ENCODE assay signal across 20 cellular contexts in the genomic region with DNA sequence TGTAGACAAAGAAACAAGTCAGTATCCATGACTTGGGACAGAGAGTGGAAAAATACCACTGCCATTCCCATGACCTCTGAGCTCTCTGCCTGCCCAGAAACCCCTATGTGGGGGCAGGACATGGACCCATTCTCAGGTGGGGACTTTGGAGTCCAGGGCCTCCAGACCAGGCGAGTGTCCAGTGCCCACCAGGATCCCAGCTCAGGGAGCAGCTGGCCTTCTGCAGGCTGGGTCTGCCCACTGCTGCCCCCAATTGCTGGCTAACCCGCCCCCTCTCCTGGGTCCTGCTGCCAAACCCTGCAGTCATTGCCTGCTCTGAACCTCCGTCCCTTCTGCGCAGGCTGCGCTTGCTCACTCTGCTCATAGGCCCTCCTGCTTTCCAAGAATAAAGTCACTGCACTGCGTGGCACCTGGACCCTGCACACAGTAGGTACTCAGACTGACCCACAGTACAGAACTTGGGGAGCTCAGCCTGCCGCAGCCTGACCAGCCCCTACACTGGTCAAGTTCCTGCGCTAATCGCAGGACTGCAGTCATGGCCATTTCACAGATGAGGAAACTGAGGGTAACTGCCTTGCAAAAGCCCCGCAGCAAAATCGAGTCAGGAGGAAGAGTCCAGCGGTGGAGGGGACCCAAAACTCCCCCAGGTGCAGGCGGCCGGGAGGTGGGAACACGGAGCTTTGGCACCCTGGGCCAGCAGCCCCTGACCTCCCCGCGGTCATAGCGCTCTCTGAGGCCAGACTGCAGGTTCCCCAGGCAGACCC. TPM values are rescaled to one million over a fixed set of nuclear protein-coding genes. Genes with fewer than 3 reads are reported as not detected.
DNase-seq lines count a peak whose midpoint lies in the region; ATAC-seq, FAIRE-seq and TF ChIP-seq lines count a peak whose summit lies in the region.
"Had no signal": no experiment of that assay in that cellular context is flagged by ENCODE, and none has a peak within 500 bp of the region (broad histone marks: within the 10 kb centered on the region; RNA-seq: fewer than 3 reads in every experiment).

No MANE protein-coding gene starts in this region.

- TF ChIP-seq POLR2A in K562 (conservative IDR thresholded peaks at IDR 0.05) (no peak), ovary (IDR thresholded peaks at IDR 0.05) (no peak)

- H3K9me3 ChIP-seq in heart right ventricle (peaks cover 0 to 28% (median 20%) of the 10 kb centered on the region in 11 donors), K562 (replicated peaks; ENCODE audit: control insufficient read depth, insufficient read depth, low read depth, low read length) (no peaks in the 10 kb centered on the region; the same call in none of the 2 replicates), Caco-2 (peaks cover 24% of the 10 kb centered on the region), ovary (peaks cover 0 to 8% of the 10 kb centered on the region in 2 donors)

- H3K27ac Mint-ChIP-seq in mesothelial cell of epicardium = no peak overlapping the region
- no peak overlapping the region for H3K27ac Mint-ChIP-seq in Caco-2 (ENCODE audit: unreplicated experiment)
- no peak overlapping the region for H3K27ac Mint-ChIP-seq in activated T-helper 2 cell treated with anti-CD3 and anti-CD28 coated beads, Interferon-gamma antibody, Interleukin-2, Interleukin-4, amounts not matched to agents 10 μg/mL and 5 μg/mL and 100 μg/mL, durations not matched to agents 14 hours and 24 hours and 36 hours
- H3K27ac Mint-ChIP-seq: activated naive CD8-positive, alpha-beta T cell treated with anti-CD3 and anti-CD28 coated beads, Interleukin-2, amount 10 ng/mL, durations not matched to agents 7 days and 5 days; T-helper 1 cell treated with Interleukin-12 subunit alpha and Interleukin-12 subunit beta and Interleukin-4 antibody, amounts not matched to agents 30 μg/mL and 1 μg/mL, for 36 hours had no signal

- peak overlapping the region; percentile 51 for H3K4me3 Mint-ChIP-seq in mesothelial cell of epicardium
- H3K4me3 Mint-ChIP-seq in Caco-2 (ENCODE audit: unreplicated experiment) = no peak overlapping the region
- no peak overlapping the region for H3K4me3 Mint-ChIP-seq in activated T-helper 2 cell treated with anti-CD3 and anti-CD28 coated beads, Interferon-gamma antibody, Interleukin-2, Interleukin-4, amounts not matched to agents 10 μg/mL and 5 μg/mL and 100 μg/mL, durations not matched to agents 14 hours and 24 hours and 36 hours (ENCODE audit: low read depth)
- H3K4me3 Mint-ChIP-seq: activated naive CD8-positive, alpha-beta T cell treated with anti-CD3 and anti-CD28 coated beads, Interleukin-2, amount 10 ng/mL, durations not matched to agents 7 days and 5 days; T-helper 1 cell treated with Interleukin-12 subunit alpha and Interleukin-12 subunit beta and Interleukin-4 antibody, amounts not matched to agents 30 μg/mL and 1 μg/mL, for 36 hours had no signal

- H3K27me3 ChIP-seq in heart right ventricle (peaks cover 32 to 92% (median 83%) of the 10 kb centered on the region in 7 donors), K562 (ENCODE audit: control insufficient read depth in 2 of 2, insufficient read depth in 2 of 2, low read length in 2 of 2) (peaks cover 21 to 43% of the 10 kb centered on the region in 2 experiments), Caco-2 (replicated peaks; ENCODE audit: control insufficient read depth, insufficient read depth, low read length) (no peaks in the 10 kb centered on the region; the same call in 1 of the 2 replicates), ovary (peaks cover 2% of the 10 kb centered on the region)

- in situ Hi-C loops in K562 (cut with MboI) = no loop called here

- peaks cover 5% of the 10 kb centered on the region; the same call in 1 of the 2 replicates for H4K20me1 ChIP-seq in K562 (replicated peaks; ENCODE audit: control insufficient read depth, insufficient read depth, low read length)

- no peak overlapping the region for H2AFZ ChIP-seq in K562 (ENCODE audit: low read depth, low read length)

- no peak for TF ChIP-seq CTCF in heart right ventricle (IDR thresholded peaks at IDR 0.05)
- TF ChIP-seq CTCF in K562 (IDR thresholded peaks at IDR 0.05 in 2 of 3, conservative IDR thresholded peaks at IDR 0.05 in 1 of 3; ENCODE audit: insufficient read depth in 2 of 3, low read depth in 1 of 3, low read length in 3 of 3) = no peak
- TF ChIP-seq CTCF in mesothelial cell of epicardium (IDR thresholded peaks at IDR 0.05; ENCODE audit: unreplicated experiment) = no peak
- TF ChIP-seq CTCF in Caco-2 (IDR thresholded peaks at IDR 0.05; ENCODE audit: insufficient read depth in 1 of 2, low read depth in 1 of 2, low read length in 1 of 2, severe bottlenecking in 1 of 2, unreplicated experiment in 1 of 2) = no peak
- no peak for TF ChIP-seq CTCF in ovary (IDR thresholded peaks at IDR 0.05)

- H3K27me3 Mint-ChIP-seq in mesothelial cell of epicardium (ENCODE audit: low read depth) (peaks cover 80% of the 10 kb centered on the region), Caco-2 (ENCODE audit: insufficient read depth, unreplicated experiment) (peaks cover 4% of the 10 kb centered on the region)
- peaks cover 44% of the 10 kb centered on the region for H3K27me3 Mint-ChIP-seq in activated T-helper 2 cell treated with anti-CD3 and anti-CD28 coated beads, Interferon-gamma antibody, Interleukin-2, Interleukin-4, amounts not matched to agents 10 μg/mL and 5 μg/mL and 100 μg/mL, durations not matched to agents 14 hours and 24 hours and 36 hours (ENCODE audit: low read depth)

- no peak for FAIRE-seq in K562 (lab: Jason Lieb, UNC)
- FAIRE-seq: GM18507 had no signal

- BruUV-seq in K562 (replicated peaks; lab: Mats Ljungman, UMichigan) (no TSS peak), Caco-2 (replicated peaks; lab: Mats Ljungman, UMichigan) (no TSS peak)

- no peak for TF ChIP-seq EP300 in K562 (IDR thresholded peaks at IDR 0.05; ENCODE audit: low read length)
- no peak for TF ChIP-seq EP300 in ovary (IDR thresholded peaks at IDR 0.05)

- POLR2A ChIA-PET in K562 (lab: Yijun Ruan, JAX) (no interaction called here), Caco-2 (lab: Charles Lee) (no interaction called here)

- H3K9me1 ChIP-seq in K562 (ENCODE audit: control insufficient read depth, insufficient read depth, low read length) = no peaks in the 10 kb centered on the region

- peaks cover 8% of the 10 kb centered on the region for H3K36me3 Mint-ChIP-seq in mesothelial cell of epicardium
- no peaks in the 10 kb centered on the region for H3K36me3 Mint-ChIP-seq in Caco-2 (ENCODE audit: insufficient read depth, unreplicated experiment)
- peaks cover 11% of the 10 kb centered on the region for H3K36me3 Mint-ChIP-seq in activated T-helper 2 cell treated with anti-CD3 and anti-CD28 coated beads, Interferon-gamma antibody, Interleukin-2, Interleukin-4, amounts not matched to agents 10 μg/mL and 5 μg/mL and 100 μg/mL, durations not matched to agents 14 hours and 24 hours and 36 hours (ENCODE audit: low read depth)

- no peaks in the 10 kb centered on the region for H3K79me2 ChIP-seq in K562 (ENCODE audit: control insufficient read depth, insufficient read depth, low read length)

- WGBS in heart right ventricle, 2 donors = 49 to 55% methylated on average over 18 of the region's 18 CpGs
- 47% methylated on average over 17 of the region's 18 CpGs for WGBS in K562 (ENCODE audit: insufficient coverage, low coverage, missing lambda C conversion rate)
- WGBS in urinary bladder = 59% methylated on average over 18 of the region's 18 CpGs
- 46 to 50% (median 47%) methylated on average over 18 of the region's 18 CpGs for WGBS in ovary, 3 donors

- H3K4me3 ChIP-seq in heart right ventricle = peak overlapping the region in 2 of 10 donors; percentile 10 to 22
- H3K4me3 ChIP-seq in K562 = no peak overlapping the region
- H3K4me3 ChIP-seq in urinary bladder (ENCODE audit: low read depth, low read length) = peak overlapping the region; percentile 20
- H3K4me3 ChIP-seq in Caco-2 (ENCODE audit: low read depth, low read length) = no peak overlapping the region
- H3K4me3 ChIP-seq in ovary = no peak overlapping the region

- intact Hi-C loops in left ventricle myocardium superior (cut with micrococcal nuclease) = no loop called here
- intact Hi-C loops in heart right ventricle (cut with DNase I) = no loop called here
- intact Hi-C loops in K562 (cut with micrococcal nuclease) = no loop called here
- intact Hi-C loops in Caco-2 (cut with micrococcal nuclease; ENCODE audit: unreplicated experiment) = no loop called here
- intact Hi-C loops in ovary (cut with DNase I) = no loop called here
- intact Hi-C loops in activated T-helper 2 cell treated with anti-CD3 and anti-CD28 coated beads, Interferon-gamma antibody, Interleukin-2, Interleukin-4, amounts not matched to agents 10 μg/mL and 5 μg/mL and 100 μg/mL, durations not matched to agents 14 hours and 24 hours and 36 hours (cut with micrococcal nuclease) = no loop called here

- H3K36me3 ChIP-seq in heart right ventricle (no peaks in the 10 kb centered on the region), K562 (ENCODE audit: control insufficient read depth, insufficient read depth, low read length) (no peaks in the 10 kb centered on the region), urinary bladder (ENCODE audit: insufficient read depth) (no peaks in the 10 kb centered on the region), Caco-2 (ENCODE audit: control insufficient read depth, insufficient read depth, low read length) (no peaks in the 10 kb centered on the region), ovary (no peaks in the 10 kb centered on the region)
- H3K36me3 ChIP-seq: Peyer's patch, transverse colon had no signal

- H3K4me2 ChIP-seq in K562 (ENCODE audit: insufficient read depth, low read length) = no peak overlapping the region

- no peak overlapping the region for H3K27ac ChIP-seq in heart right ventricle
- H3K27ac ChIP-seq in K562 (ENCODE audit: extremely low read depth, low read depth, low read length) = no peak overlapping the region
- no peak overlapping the region for H3K27ac ChIP-seq in urinary bladder (ENCODE audit: low read depth)
- no peak overlapping the region for H3K27ac ChIP-seq in ovary
- H3K27ac ChIP-seq: Peyer's patch, transverse colon had no signal

- H3K4me1 ChIP-seq in heart right ventricle (peaks cover 0 to 11% (median 4%) of the 10 kb centered on the region in 9 donors), K562 (replicated peaks in 1 of 2; ENCODE audit: control insufficient read depth in 2 of 2, insufficient read depth in 2 of 2, low read length in 2 of 2) (peaks cover 0 to 9% of the 10 kb centered on the region in 2 experiments; a peak in 2 of 5 replicates), urinary bladder (ENCODE audit: insufficient read depth) (no peaks in the 10 kb centered on the region), Caco-2 (no peaks in the 10 kb centered on the region), ovary (ENCODE audit: insufficient read depth) (no peaks in the 10 kb centered on the region)

- peak; percentile 14 for DNase-seq in left ventricle myocardium superior
- DNase-seq in heart right ventricle = no peak
- DNase-seq in K562 (ENCODE audit: extremely low read depth in 1 of 4, low spot score in 3 of 4) = no peak
- no peak for DNase-seq in mesothelial cell of epicardium (ENCODE audit: low spot score in 2 of 2, unreplicated experiment in 2 of 2)
- no peak for DNase-seq in Caco-2
- no peak for DNase-seq in ovary
- DNase-seq in activated T-helper 2 cell treated with anti-CD3 and anti-CD28 coated beads, Interferon-gamma antibody, Interleukin-2, Interleukin-4, amounts not matched to agents 10 μg/mL and 5 μg/mL and 100 μg/mL, durations not matched to agents 14 hours and 24 hours and 36 hours (ENCODE audit: low spot score) = no peak
- DNase-seq: activated CD8-positive, alpha-beta memory T cell treated with anti-CD3 and anti-CD28 coated beads, Interleukin-2, amount 50 U/mL, for 48 hours; activated naive CD8-positive, alpha-beta T cell treated with anti-CD3 and anti-CD28 coated beads, Interleukin-2, amount 10 ng/mL, durations not matched to agents 7 days and 5 days; cerebellar nuclear complex; MM.1S; NCI-H2029 treated with DMSO at 0.1 percent for 48 hours; NCI-H526 treated with DMSO at 0.1 percent for 48 hours; Peyer's patch; transverse colon had no signal

- CTCF ChIA-PET in K562 (lab: Yijun Ruan, JAX; ENCODE audit: low intra/inter-chr PET ratio) = interaction anchor here (0.7 kb wide), 1 partner anchor 176 kb away, joined by 3 read pairs; no protein-coding TSS in a partner anchor
- CTCF ChIA-PET in Caco-2 (lab: Charles Lee) = interaction anchor here (1.3 kb wide), 1 partner anchor 41 kb away, joined by 4 read pairs; no protein-coding TSS in a partner anchor

- peaks cover 19% of the 10 kb centered on the region for H3K9me3 Mint-ChIP-seq in mesothelial cell of epicardium
- peaks cover 16% of the 10 kb centered on the region for H3K9me3 Mint-ChIP-seq in Caco-2 (ENCODE audit: unreplicated experiment)
- H3K9me3 Mint-ChIP-seq in activated T-helper 2 cell treated with anti-CD3 and anti-CD28 coated beads, Interferon-gamma antibody, Interleukin-2, Interleukin-4, amounts not matched to agents 10 μg/mL and 5 μg/mL and 100 μg/mL, durations not matched to agents 14 hours and 24 hours and 36 hours = peaks cover 17% of the 10 kb centered on the region

- no peak for TF ChIP-seq RAD21 in K562 (CRISPR knock-in tag; conservative IDR thresholded peaks at IDR 0.05 in 1 of 2, IDR thresholded peaks at IDR 0.05 in 1 of 2)

- ATAC-seq in left ventricle myocardium superior = no peak
- ATAC-seq in heart right ventricle = no peak
- ATAC-seq in K562 = no peak

- no peak overlapping the region for H3K9ac ChIP-seq in K562 (ENCODE audit: insufficient read depth in 1 of 2, low read depth in 2 of 2, low read length in 2 of 2)

- H3K4me1 Mint-ChIP-seq in mesothelial cell of epicardium = peaks cover 3% of the 10 kb centered on the region
- no peaks in the 10 kb centered on the region for H3K4me1 Mint-ChIP-seq in Caco-2 (ENCODE audit: low read depth, unreplicated experiment)
- H3K4me1 Mint-ChIP-seq in activated T-helper 2 cell treated with anti-CD3 and anti-CD28 coated beads, Interferon-gamma antibody, Interleukin-2, Interleukin-4, amounts not matched to agents 10 μg/mL and 5 μg/mL and 100 μg/mL, durations not matched to agents 14 hours and 24 hours and 36 hours (ENCODE audit: low read depth) = no peaks in the 10 kb centered on the region

RNA-seq across cellular contexts. Expression of a gene that starts 0.8 kb away (rescaled TPM):
- total RNA-seq in left ventricle myocardium superior (not detected), heart right ventricle (under 1 TPM in 3 of 10 donors, not detected in 7; 0.31 to 0.70 (median 0.64) TPM), K562 (2014; rRNA removed) (not detected in 2 replicates), K562 (2014; rRNA removed; fragmentation: Illumina TruSeq; extraction: Trizol) (not detected in 2 replicates), K562 (2015; rRNA removed; fragmentation: Illumina TruSeq; extraction: Trizol) (not detected in 2 replicates), K562 (2021) (not detected in 2 replicates), mesothelial cell of epicardium (0.91 to 1.1 TPM (median 0.92 TPM) in 3 replicates), urinary bladder (2.2 TPM), Caco-2 (2022) (not detected in 2 replicates), ovary (not detected)
- polyA plus RNA-seq in heart right ventricle (under 1 TPM; 0.61 to 0.66 TPM), K562 (2011; rRNA removed) (not detected in 2 replicates), K562 (2014; fragmentation: Illumina TruSeq; extraction: Trizol) (not detected in 2 replicates), K562 (2014; fragmentation: Nextera tagmentation; extraction: Ambion mirVana) (under 1 TPM in 1 of 2 experiments, not detected in 1; 0.07 TPM), K562 (2014; rRNA removed) (not detected in 2 replicates), urinary bladder (1.1 TPM), ovary (not detected)
- not detected in 2 replicates for total RNA-seq in K562 (2011; cell fraction: chromatin; rRNA removed; ENCODE audit: low replicate concordance)
- total RNA-seq in K562 (2011; cell fraction: nucleolus; rRNA removed) = not detected in 2 replicates
- not detected in 2 replicates for total RNA-seq in K562 (2011; cell fraction: nucleoplasm; rRNA removed)
- not detected in 2 replicates for polyA plus RNA-seq in K562 (2011; cell fraction: cytosol; rRNA removed)
- polyA plus RNA-seq in K562 (2011; cell fraction: nucleus; rRNA removed) = not detected in 2 replicates
- polyA plus RNA-seq in K562 (2012) = not detected in 2 replicates
- not detected in 2 replicates for polyA minus RNA-seq in K562 (2011; rRNA and poly(A)+ RNA removed)
- not detected in 2 replicates for polyA minus RNA-seq in K562 (2011; cell fraction: cytosol; rRNA and poly(A)+ RNA removed)
- not detected in 2 replicates for polyA minus RNA-seq in K562 (2011; cell fraction: nucleus; rRNA and poly(A)+ RNA removed)
- not detected in 2 replicates for total RNA-seq in activated T-helper 2 cell treated with anti-CD3 and anti-CD28 coated beads, Interferon-gamma antibody, Interleukin-2, Interleukin-4, amounts not matched to agents 10 μg/mL and 5 μg/mL and 100 μg/mL, durations not matched to agents 14 hours and 24 hours and 36 hours
- total RNA-seq: activated naive CD8-positive, alpha-beta T cell treated with anti-CD3 and anti-CD28 coated beads, Interleukin-2, amount 10 ng/mL, durations not matched to agents 7 days and 5 days; glomerular endothelial cell; HT-29; Peyer's patch had no signal

RNA-seq across cellular contexts. Expression of a gene that starts 30.7 kb away (rescaled TPM):
- total RNA-seq in left ventricle myocardium superior (19.5 TPM), heart right ventricle (10 to 100 TPM; 13.7 to 23.6 (median 16.3) TPM), K562 (2014; rRNA removed) (not detected in 2 replicates), K562 (2014; rRNA removed; fragmentation: Illumina TruSeq; extraction: Trizol) (not detected in 2 replicates), K562 (2015; rRNA removed; fragmentation: Illumina TruSeq; extraction: Trizol) (not detected in 2 replicates), K562 (2021) (0.04 and 0.29 TPM in 2 replicates), mesothelial cell of epicardium (28.3 to 34.1 TPM (median 29.5 TPM) in 3 replicates), urinary bladder (14.4 TPM), Caco-2 (2022) (21.3 and 22.8 TPM in 2 replicates), ovary (100 to 1,000 TPM in 4 of 7 donors, 10 to 100 TPM in 3; 43.7 to 138 (median 107) TPM)
- polyA plus RNA-seq in heart right ventricle (1 to 10 TPM; 8.5 to 9.9 TPM), K562 (2011; rRNA removed) (not detected in 2 replicates), K562 (2014; fragmentation: Illumina TruSeq; extraction: Trizol) (not detected in 2 replicates), K562 (2014; fragmentation: Nextera tagmentation; extraction: Ambion mirVana) (not detected), K562 (2014; rRNA removed) (not detected in 2 replicates), urinary bladder (40.0 TPM), ovary (10 to 100 TPM in 1 of 2 donors, 1 to 10 TPM in 1; 1.2 to 76.1 TPM)
- not detected in 2 replicates for total RNA-seq in K562 (2011; cell fraction: chromatin; rRNA removed; ENCODE audit: low replicate concordance)
- total RNA-seq in K562 (2011; cell fraction: nucleolus; rRNA removed) = not detected in 2 replicates
- not detected in 2 replicates for total RNA-seq in K562 (2011; cell fraction: nucleoplasm; rRNA removed)
- not detected in 2 replicates for polyA plus RNA-seq in K562 (2011; cell fraction: cytosol; rRNA removed)
- polyA plus RNA-seq in K562 (2011; cell fraction: nucleus; rRNA removed) = not detected in 2 replicates
- polyA plus RNA-seq in K562 (2012) = not detected in 2 replicates
- polyA minus RNA-seq in K562 (2011; rRNA and poly(A)+ RNA removed) = not detected in 2 replicates
- polyA minus RNA-seq in K562 (2011; cell fraction: cytosol; rRNA and poly(A)+ RNA removed) = not detected in 2 replicates
- polyA minus RNA-seq in K562 (2011; cell fraction: nucleus; rRNA and poly(A)+ RNA removed) = not detected in 2 replicates
- 0.21 and 0.30 TPM in 2 replicates for total RNA-seq in activated T-helper 2 cell treated with anti-CD3 and anti-CD28 coated beads, Interferon-gamma antibody, Interleukin-2, Interleukin-4, amounts not matched to agents 10 μg/mL and 5 μg/mL and 100 μg/mL, durations not matched to agents 14 hours and 24 hours and 36 hours
- total RNA-seq: HT-29 had no signal

Comparison
In these comparisons a context has a peak if more than half of its experiments do, and no peak if none do; other contexts are left out.
1. RNA of a gene that starts 30.7 kb away (total RNA-seq): 43.7 to 138 TPM in ovary, 28.3 to 34.1 TPM in mesothelial cell of epicardium, 21.3 to 22.8 TPM in Caco-2, 19.5 TPM in left ventricle myocardium superior (single experiment), 13.7 to 23.6 TPM in heart right ventricle and 14.4 TPM in urinary bladder (single experiment); 0.21 to 0.30 TPM in activated T-helper 2 cell treated with anti-CD3 and anti-CD28 coated beads, Interferon-gamma antibody, Interleukin-2, Interleukin-4, amounts not matched to agents 10 μg/mL and 5 μg/mL and 100 μg/mL, durations not matched to agents 14 hours and 24 hours and 36 hours and 0.04 to 0.29 TPM in K562; every median in the first group is over 10 times any median in the second.